In the genomic region with DNA sequence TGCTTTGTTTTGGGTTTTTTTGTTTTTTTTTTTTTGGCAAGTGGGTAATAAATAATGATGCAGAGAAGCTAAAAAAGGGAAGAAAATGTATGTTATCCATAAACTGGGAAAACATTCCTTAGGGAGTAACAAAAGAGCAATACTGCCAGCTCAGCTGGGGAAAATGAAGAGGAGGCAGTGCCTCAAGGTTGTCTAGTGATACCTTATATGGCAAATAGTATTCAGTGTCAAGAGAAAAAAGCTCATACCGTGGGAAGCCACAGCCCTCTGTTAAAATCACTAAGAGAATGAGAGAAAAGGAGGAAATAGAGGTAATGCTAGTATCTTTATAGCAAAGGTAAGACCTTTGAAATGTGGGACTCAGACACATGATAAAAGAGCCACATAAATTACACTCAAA, we compare ENCODE assay signal across 18 cellular contexts. TPM values are rescaled to one million over a fixed set of nuclear protein-coding genes. Genes with fewer than 3 reads are reported as not detected.
A peak's percentile ranks its signal among the peaks of the same experiment; 100 is the strongest.
DNase-seq lines count a peak whose midpoint lies in the region; FAIRE-seq and TF ChIP-seq lines count a peak whose summit lies in the region.
"Had no signal": no experiment of that assay in that cellular context is flagged by ENCODE, and none has a peak within 500 bp of the region (broad histone marks: within the 10 kb centered on the region; RNA-seq: fewer than 3 reads in every experiment).

No MANE protein-coding gene starts in this region.

- H3K36me3 ChIP-seq in small intestine (ENCODE audit: control insufficient read depth in 2 of 2, insufficient read depth in 2 of 2, low read length in 2 of 2): no peaks in the 10 kb centered on the region
- H3K36me3 ChIP-seq: BE2C had no signal

- no peak for TF ChIP-seq POLR2A in GM12892 (IDR thresholded peaks at IDR 0.05; ENCODE audit: low read depth, low read length)

- FAIRE-seq in frontal cortex (lab: Jason Lieb, UNC): no peak
- no peak for FAIRE-seq in GM12892 (lab: Jason Lieb, UNC)
- no peak for FAIRE-seq in small intestine (lab: Jason Lieb, UNC)
- FAIRE-seq: H54, RCC 7860 had no signal

- H3K4me3 ChIP-seq in fibroblast of the aortic adventitia (ENCODE audit: low read depth, low read length): no peak overlapping the region
- H3K4me3 ChIP-seq in small intestine (ENCODE audit: low read depth in 1 of 2, low read length in 2 of 2): no peak overlapping the region

- no peak overlapping the region for H3K27ac ChIP-seq in small intestine (ENCODE audit: low read depth in 1 of 2, low read length in 1 of 2)

- H3K27me3 ChIP-seq in small intestine (ENCODE audit: control insufficient read depth in 2 of 2, insufficient read depth in 2 of 2, low read length in 2 of 2): no peaks in the 10 kb centered on the region
- H3K27me3 ChIP-seq: BE2C had no signal

- H3K9me3 ChIP-seq in small intestine (ENCODE audit: control insufficient read depth, low read depth): no peaks in the 10 kb centered on the region
- H3K9me3 ChIP-seq: BE2C had no signal

- TF ChIP-seq CTCF in fibroblast of the aortic adventitia (IDR thresholded peaks at IDR 0.05; ENCODE audit: insufficient read depth, low read length): no peak

- no peaks in the 10 kb centered on the region for H3K4me1 ChIP-seq in small intestine (ENCODE audit: control insufficient read depth in 2 of 2, insufficient read depth in 1 of 2, low read depth in 1 of 2, low read length in 1 of 2)
- H3K4me1 ChIP-seq: BE2C had no signal

- DNase-seq in HCEC 1CT (peak; percentile 41), M059J (ENCODE audit: low read depth) (peak; percentile 37), fibroblast of the aortic adventitia (ENCODE audit: low read depth) (peak; percentile 14), putamen (ENCODE audit: low spot score) (peak; percentile 16), frontal cortex (ENCODE audit: low spot score in 2 of 2) (no peak), GM12892 (ENCODE audit: insufficient read length) (no peak), small intestine (no peak)
- DNase-seq: BE2C; CD4-positive, alpha-beta memory T cell; DMS79; GDM1; NCI-H1436; NCI-H2081; NCI-H510A treated with DMSO at 0.1 percent for 48 hours; SIG-M5 had no signal

- 26 to 41% (median 28%) methylated on average over 1 of the region's 1 CpG for WGBS in small intestine, 3 donors

RNA-seq across cellular contexts. Expression of a gene that starts 47.1 kb away (rescaled TPM):
- total RNA-seq in M059J (2014; rRNA removed; shearing (Covaris generic)): not detected in 2 replicates
- total RNA-seq in fibroblast of the aortic adventitia (ENCODE audit: low replicate concordance) (not detected in 2 replicates), frontal cortex (not detected)
- polyA plus RNA-seq in GM12892 (2012; ENCODE audit: missing spikeins): not detected
- 10 to 100 TPM in 2 of 3 donors, 1 to 10 TPM in 1; 1.4 to 34.4 (median 18.1) TPM for polyA plus RNA-seq in small intestine
- total RNA-seq: CD4-positive, alpha-beta memory T cell had no signal
- polyA plus RNA-seq: AG04450; CD4-positive, alpha-beta memory T cell had no signal

Comparison
In these comparisons a context has a peak if more than half of its experiments do, and no peak if none do; other contexts are left out.
1. DNase-seq: peak in HCEC 1CT (single experiment), M059J (single experiment), fibroblast of the aortic adventitia (single experiment) and putamen (single experiment); none in frontal cortex (0 of 2), GM12892 (single experiment) and small intestine (single experiment).